In the genomic region with DNA sequence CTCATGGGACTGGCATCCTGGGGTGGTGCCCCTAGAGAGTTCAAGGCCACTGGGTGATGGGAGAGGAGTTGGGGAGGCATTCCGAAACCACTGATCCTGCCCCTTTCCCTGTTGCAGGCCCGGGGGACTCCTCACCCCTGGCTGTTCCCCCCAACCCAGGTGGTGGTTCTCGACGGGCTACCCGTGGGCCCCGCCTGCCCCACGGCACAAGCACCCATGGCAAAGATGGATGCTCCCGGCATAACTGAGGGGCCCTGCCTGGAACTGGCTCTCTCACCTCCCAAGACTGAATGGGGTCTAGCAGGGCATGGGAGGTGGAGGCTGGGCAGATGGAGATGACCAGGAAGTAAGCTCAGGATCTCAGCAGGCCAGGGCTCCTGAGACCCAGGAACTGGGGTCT, we compare ENCODE assay signal across 9 cellular contexts. TPM values are rescaled to one million over a fixed set of nuclear protein-coding genes. Genes with fewer than 3 reads are reported as not detected.
"Had no signal": no experiment of that assay in that cellular context is flagged by ENCODE, and none has a peak within 500 bp of the region (broad histone marks: within the 10 kb centered on the region; RNA-seq: fewer than 3 reads in every experiment).

No MANE protein-coding gene starts in this region.

- H3K9me3 ChIP-seq: HAP-1 had no signal

- H3K27ac ChIP-seq: GM23248 had no signal

- H3K4me1 ChIP-seq: HAP-1 had no signal

- H2AFZ ChIP-seq: GM23248 had no signal

- H3K36me3 ChIP-seq: HAP-1 had no signal

- H3K9ac ChIP-seq: GM23248 had no signal

- FAIRE-seq: HTR-8/SVneo had no signal

- H3K27ac Mint-ChIP-seq: HFFc6, IgD-negative memory B cell had no signal

- DNase-seq: GM23248, GOT3, H7, HFFc6, KBM-7 had no signal

- H3K4me3 ChIP-seq: GM23248, HAP-1 had no signal

- H3K4me3 Mint-ChIP-seq: HFFc6 had no signal

- H3K36me3 Mint-ChIP-seq: IgD-negative memory B cell had no signal

- H3K9me3 Mint-ChIP-seq: IgD-negative memory B cell had no signal

RNA-seq across cellular contexts. Expression of a gene that starts 6.6 kb away (rescaled TPM):
- total RNA-seq: GM23248, H4, HFFc6 had no signal
- polyA plus RNA-seq: IgD-negative memory B cell had no signal

RNA-seq across cellular contexts. Expression of a gene that starts 12.2 kb away (rescaled TPM):
- total RNA-seq: GM23248, H4, H7, HFFc6 had no signal
- polyA plus RNA-seq: GM23248, IgD-negative memory B cell had no signal

RNA-seq across cellular contexts. Expression of a gene that starts 29.0 kb away (rescaled TPM):
- total RNA-seq: GM23248, H4, HFFc6 had no signal
- polyA plus RNA-seq: GM23248 had no signal
